ENCODE assay signal across 1 cellular context in genomic region chr18:76518543-76519155, GRCh38.
TF ChIP-seq lines count a peak whose summit lies in the region.

No MANE protein-coding gene starts in this region.

TF ChIP-seq in H1, 55 proteins besides CTCF, POLR2A, EP300 and RAD21 (continued from another document):
- TF ChIP-seq, protein P1, sequence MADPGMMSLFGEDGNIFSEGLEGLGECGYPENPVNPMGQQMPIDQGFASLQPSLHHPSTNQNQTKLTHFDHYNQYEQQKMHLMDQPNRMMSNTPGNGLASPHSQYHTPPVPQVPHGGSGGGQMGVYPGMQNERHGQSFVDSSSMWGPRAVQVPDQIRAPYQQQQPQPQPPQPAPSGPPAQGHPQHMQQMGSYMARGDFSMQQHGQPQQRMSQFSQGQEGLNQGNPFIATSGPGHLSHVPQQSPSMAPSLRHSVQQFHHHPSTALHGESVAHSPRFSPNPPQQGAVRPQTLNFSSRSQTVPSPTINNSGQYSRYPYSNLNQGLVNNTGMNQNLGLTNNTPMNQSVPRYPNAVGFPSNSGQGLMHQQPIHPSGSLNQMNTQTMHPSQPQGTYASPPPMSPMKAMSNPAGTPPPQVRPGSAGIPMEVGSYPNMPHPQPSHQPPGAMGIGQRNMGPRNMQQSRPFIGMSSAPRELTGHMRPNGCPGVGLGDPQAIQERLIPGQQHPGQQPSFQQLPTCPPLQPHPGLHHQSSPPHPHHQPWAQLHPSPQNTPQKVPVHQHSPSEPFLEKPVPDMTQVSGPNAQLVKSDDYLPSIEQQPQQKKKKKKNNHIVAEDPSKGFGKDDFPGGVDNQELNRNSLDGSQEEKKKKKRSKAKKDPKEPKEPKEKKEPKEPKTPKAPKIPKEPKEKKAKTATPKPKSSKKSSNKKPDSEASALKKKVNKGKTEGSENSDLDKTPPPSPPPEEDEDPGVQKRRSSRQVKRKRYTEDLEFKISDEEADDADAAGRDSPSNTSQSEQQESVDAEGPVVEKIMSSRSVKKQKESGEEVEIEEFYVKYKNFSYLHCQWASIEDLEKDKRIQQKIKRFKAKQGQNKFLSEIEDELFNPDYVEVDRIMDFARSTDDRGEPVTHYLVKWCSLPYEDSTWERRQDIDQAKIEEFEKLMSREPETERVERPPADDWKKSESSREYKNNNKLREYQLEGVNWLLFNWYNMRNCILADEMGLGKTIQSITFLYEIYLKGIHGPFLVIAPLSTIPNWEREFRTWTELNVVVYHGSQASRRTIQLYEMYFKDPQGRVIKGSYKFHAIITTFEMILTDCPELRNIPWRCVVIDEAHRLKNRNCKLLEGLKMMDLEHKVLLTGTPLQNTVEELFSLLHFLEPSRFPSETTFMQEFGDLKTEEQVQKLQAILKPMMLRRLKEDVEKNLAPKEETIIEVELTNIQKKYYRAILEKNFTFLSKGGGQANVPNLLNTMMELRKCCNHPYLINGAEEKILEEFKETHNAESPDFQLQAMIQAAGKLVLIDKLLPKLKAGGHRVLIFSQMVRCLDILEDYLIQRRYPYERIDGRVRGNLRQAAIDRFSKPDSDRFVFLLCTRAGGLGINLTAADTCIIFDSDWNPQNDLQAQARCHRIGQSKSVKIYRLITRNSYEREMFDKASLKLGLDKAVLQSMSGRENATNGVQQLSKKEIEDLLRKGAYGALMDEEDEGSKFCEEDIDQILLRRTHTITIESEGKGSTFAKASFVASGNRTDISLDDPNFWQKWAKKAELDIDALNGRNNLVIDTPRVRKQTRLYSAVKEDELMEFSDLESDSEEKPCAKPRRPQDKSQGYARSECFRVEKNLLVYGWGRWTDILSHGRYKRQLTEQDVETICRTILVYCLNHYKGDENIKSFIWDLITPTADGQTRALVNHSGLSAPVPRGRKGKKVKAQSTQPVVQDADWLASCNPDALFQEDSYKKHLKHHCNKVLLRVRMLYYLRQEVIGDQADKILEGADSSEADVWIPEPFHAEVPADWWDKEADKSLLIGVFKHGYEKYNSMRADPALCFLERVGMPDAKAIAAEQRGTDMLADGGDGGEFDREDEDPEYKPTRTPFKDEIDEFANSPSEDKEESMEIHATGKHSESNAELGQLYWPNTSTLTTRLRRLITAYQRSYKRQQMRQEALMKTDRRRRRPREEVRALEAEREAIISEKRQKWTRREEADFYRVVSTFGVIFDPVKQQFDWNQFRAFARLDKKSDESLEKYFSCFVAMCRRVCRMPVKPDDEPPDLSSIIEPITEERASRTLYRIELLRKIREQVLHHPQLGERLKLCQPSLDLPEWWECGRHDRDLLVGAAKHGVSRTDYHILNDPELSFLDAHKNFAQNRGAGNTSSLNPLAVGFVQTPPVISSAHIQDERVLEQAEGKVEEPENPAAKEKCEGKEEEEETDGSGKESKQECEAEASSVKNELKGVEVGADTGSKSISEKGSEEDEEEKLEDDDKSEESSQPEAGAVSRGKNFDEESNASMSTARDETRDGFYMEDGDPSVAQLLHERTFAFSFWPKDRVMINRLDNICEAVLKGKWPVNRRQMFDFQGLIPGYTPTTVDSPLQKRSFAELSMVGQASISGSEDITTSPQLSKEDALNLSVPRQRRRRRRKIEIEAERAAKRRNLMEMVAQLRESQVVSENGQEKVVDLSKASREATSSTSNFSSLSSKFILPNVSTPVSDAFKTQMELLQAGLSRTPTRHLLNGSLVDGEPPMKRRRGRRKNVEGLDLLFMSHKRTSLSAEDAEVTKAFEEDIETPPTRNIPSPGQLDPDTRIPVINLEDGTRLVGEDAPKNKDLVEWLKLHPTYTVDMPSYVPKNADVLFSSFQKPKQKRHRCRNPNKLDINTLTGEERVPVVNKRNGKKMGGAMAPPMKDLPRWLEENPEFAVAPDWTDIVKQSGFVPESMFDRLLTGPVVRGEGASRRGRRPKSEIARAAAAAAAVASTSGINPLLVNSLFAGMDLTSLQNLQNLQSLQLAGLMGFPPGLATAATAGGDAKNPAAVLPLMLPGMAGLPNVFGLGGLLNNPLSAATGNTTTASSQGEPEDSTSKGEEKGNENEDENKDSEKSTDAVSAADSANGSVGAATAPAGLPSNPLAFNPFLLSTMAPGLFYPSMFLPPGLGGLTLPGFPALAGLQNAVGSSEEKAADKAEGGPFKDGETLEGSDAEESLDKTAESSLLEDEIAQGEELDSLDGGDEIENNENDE (IDR thresholded peaks at IDR 0.05; ENCODE audit: insufficient replicate concordance, low read length): no peak
- TF ChIP-seq ASH2L (IDR thresholded peaks at IDR 0.05; ENCODE audit: low read length) (peak; percentile 31), JUN (IDR thresholded peaks at IDR 0.05; ENCODE audit: low read depth, low read length) (no peak), EZH2 (IDR thresholded peaks at IDR 0.05; ENCODE audit: low read depth, low read length, severe bottlenecking) (peak; percentile 21), CHD2 (IDR thresholded peaks at IDR 0.05; ENCODE audit: low read length) (no peak), GTF2F1 (IDR thresholded peaks at IDR 0.05; ENCODE audit: borderline replicate concordance, low read depth, low read length) (no peak)
